Comparison of ENCODE assay signal across 8 cellular contexts in the genomic region with DNA sequence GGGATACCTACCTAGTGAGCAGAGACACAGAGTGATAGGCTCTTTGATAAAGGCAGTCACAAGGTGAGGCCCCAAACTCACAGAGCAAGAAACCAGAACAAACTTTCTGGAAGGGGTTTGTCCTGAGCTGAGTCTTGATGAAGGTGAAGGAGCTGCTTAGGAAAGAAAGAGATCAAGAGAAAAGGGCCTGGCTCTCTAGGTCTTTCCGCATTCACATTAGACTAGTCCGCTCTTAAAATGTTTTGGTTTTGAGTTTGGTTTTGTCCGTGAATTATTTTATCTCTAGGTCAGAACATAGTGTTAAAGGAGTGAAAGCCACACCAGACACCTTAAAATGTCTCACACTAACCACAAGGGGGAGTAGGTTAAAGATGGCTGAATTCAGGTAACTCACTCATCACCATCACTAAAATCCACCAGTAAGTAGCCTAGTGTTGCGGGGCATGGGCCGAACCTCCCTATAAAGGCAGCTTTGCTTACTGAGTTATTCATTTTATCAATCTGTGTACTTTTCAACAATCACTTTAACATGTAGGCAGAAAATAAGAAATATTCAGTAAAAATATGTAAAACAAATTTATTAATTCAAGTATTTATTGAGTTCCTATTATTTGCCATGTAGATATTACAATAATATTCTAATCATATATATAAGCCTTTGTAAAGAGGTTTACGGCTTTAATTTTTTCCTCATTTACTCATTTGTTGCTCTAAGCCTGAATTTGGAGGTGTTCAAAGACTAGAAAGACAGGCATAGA.
DNase-seq lines count a peak whose midpoint lies in the region; ATAC-seq, FAIRE-seq and TF ChIP-seq lines count a peak whose summit lies in the region.

No MANE protein-coding gene starts in this region.

- in situ Hi-C loops in GM13977 (cut with MboI; ENCODE audit: low pct_unique_long_range_greater_than_20kb, low sequenced_read_pairs, unreplicated experiment) = loop anchor here (10.0 kb wide), 1 partner anchor 218 kb away; no protein-coding TSS in a partner anchor

- H3K27me3 ChIP-seq in adipocyte (replicated peaks; ENCODE audit: control insufficient read depth, insufficient read depth, low read length) = no peaks in the 10 kb centered on the region
- H3K27me3 ChIP-seq in thyroid gland = no peaks in the 10 kb centered on the region

- peak; percentile 86 for ATAC-seq in HG02938 (IDR thresholded peaks at IDR 0.05; ENCODE audit: unreplicated experiment)

- H3K9ac ChIP-seq in adipocyte (ENCODE audit: low read length) = no peak overlapping the region

- DNase-seq in GM13977 (ENCODE audit: low spot score) (peak; percentile 33), NCI-H2196 (lab: John Stamatoyannopoulos, UW; ENCODE audit: unreplicated experiment) (peak; percentile 49), adipocyte (ENCODE audit: low read depth) (peak; percentile 56), inferior parietal cortex (ENCODE audit: extremely low spot score) (peak; percentile 20), thyroid gland (peak; percentile 6 to 19), frontal cortex (ENCODE audit: low spot score in 2 of 2) (no peak)

- H3K36me3 ChIP-seq in adipocyte (ENCODE audit: control insufficient read depth, insufficient read depth, low read length, severe bottlenecking) (no peaks in the 10 kb centered on the region), thyroid gland (no peaks in the 10 kb centered on the region)

- TF ChIP-seq CTCF in C4-2B (conservative IDR thresholded peaks at IDR 0.05) (peak; percentile 90), GM13977 (IDR thresholded peaks at IDR 0.05; ENCODE audit: extremely low read depth, insufficient read depth, missing control alignments) (peak; percentile 64), thyroid gland (IDR thresholded peaks at IDR 0.05) (peak; percentile 47 to 86 (median 60))

- intact Hi-C loops in thyroid gland (cut with DNase I) = loop anchor here (5.0 kb wide), 1 partner anchor 206 kb away; no protein-coding TSS in a partner anchor

- H3K9me3 ChIP-seq in adipocyte (ENCODE audit: control insufficient read depth, low read length) (peaks cover 5% of the 10 kb centered on the region), thyroid gland (no peaks in the 10 kb centered on the region)

- whole genome bisulfite sequencing in thyroid gland, 2 donors = 35 to 45% methylated on average over 6 of the region's 6 CpGs

- TF ChIP-seq POLR2A in thyroid gland (IDR thresholded peaks at IDR 0.05) = no peak

- H3K27ac ChIP-seq in C4-2B (no peak overlapping the region), thyroid gland (peak overlapping the region in 2 of 3 donors; percentile 33 to 57)

- no peak for FAIRE-seq in frontal cortex (lab: Jason Lieb, UNC)

- H3K4me3 ChIP-seq in adipocyte (ENCODE audit: low read length) (no peak overlapping the region), thyroid gland (replicated peaks in 1 of 3) (no peak overlapping the region)

- H3K4me1 ChIP-seq in adipocyte (ENCODE audit: control insufficient read depth, insufficient read depth, low read length) (no peaks in the 10 kb centered on the region), thyroid gland (peaks cover 0 to 4% of the 10 kb centered on the region in 2 donors)

Comparison
In these comparisons a context has a peak if more than half of its experiments do, and no peak if none do; other contexts are left out.
1. DNase-seq: peak in GM13977 (single experiment), NCI-H2196 (single experiment), adipocyte (single experiment), inferior parietal cortex (single experiment) and thyroid gland (2 of 2); none in frontal cortex (0 of 2).
2. Peak in every context shown above with its lines, with median percentiles within 50 percentile points of each other: CTCF ChIP-seq.